ENCODE assay signal across 1 cellular context in genomic region chr11:74954199-74954598, GRCh38.
TF ChIP-seq lines count a peak whose summit lies in the region.

No MANE protein-coding gene starts in this region.

TF ChIP-seq in GM12878, 131 proteins besides CTCF, POLR2A, EP300 and RAD21:
- TF ChIP-seq CHD1 (IDR thresholded peaks at IDR 0.05; ENCODE audit: low read depth, low read length) (no peak), SKIL (IDR thresholded peaks at IDR 0.05; ENCODE audit: low read depth, poor library complexity, severe bottlenecking) (no peak), SMAD1 (IDR thresholded peaks at IDR 0.05; ENCODE audit: low read depth, partially characterized antibody) (no peak)
